In genomic region chr7:128934361-128935352, GRCh38 we compare ENCODE assay signal across 10 cellular contexts.
DNase-seq lines count a peak whose midpoint lies in the region; ATAC-seq and TF ChIP-seq lines count a peak whose summit lies in the region.
"Had no signal": no experiment of that assay in that cellular context is flagged by ENCODE, and none has a peak within 500 bp of the region (broad histone marks: within the 10 kb centered on the region; RNA-seq: fewer than 3 reads in every experiment).

No MANE protein-coding gene starts in this region.

- in situ Hi-C loops in ACHN (cut with HindIII; ENCODE audit: low pct_ligation_motif_present, low pct_unique_long_range_greater_than_20kb, low sequenced_read_pairs): no loop called here

- ATAC-seq in GM19438 (IDR thresholded peaks at IDR 0.05; ENCODE audit: low read depth, unreplicated experiment) (peak; percentile 33), HG03103 (IDR thresholded peaks at IDR 0.05; ENCODE audit: low read depth, unreplicated experiment) (peak; percentile 41)

- DNase-seq in GM06990 (ENCODE audit: extremely low read depth, insufficient read length): peak; percentile 85
- peak; percentile 24 for DNase-seq in germinal center (ENCODE audit: low spot score)
- no peak for DNase-seq in NCI-H1092 treated with DMSO at 0.1 percent for 48 hours (lab: John Stamatoyannopoulos, UW)
- DNase-seq in iPS-NIHi7 (ENCODE audit: extremely low spot score): no peak
- DNase-seq in ACHN: no peak
- no peak for DNase-seq in DMS79 (lab: John Stamatoyannopoulos, UW)
- DNase-seq: MG63 had no signal

- peak overlapping the region; percentile 28 for H3K4me3 ChIP-seq in GM06990 (replicated peaks; ENCODE audit: low read depth, low read length)
- H3K4me3 ChIP-seq: coronary artery, MG63 had no signal

- no peaks in the 10 kb centered on the region for H3K36me3 ChIP-seq in GM06990 (ENCODE audit: control insufficient read depth, insufficient read depth, low read length)
- H3K36me3 ChIP-seq: MG63 had no signal

- TF ChIP-seq CTCF in GM06990 (IDR thresholded peaks at IDR 0.05; ENCODE audit: insufficient read depth, low read length, poor library complexity, severe bottlenecking): no peak

- no peaks in the 10 kb centered on the region for H3K27me3 ChIP-seq in GM06990 (replicated peaks; ENCODE audit: control insufficient read depth, insufficient read depth, low read length)
- H3K27me3 ChIP-seq: MG63 had no signal

Comparison
In these comparisons a context has a peak if more than half of its experiments do, and no peak if none do; other contexts are left out.
1. DNase-seq: peak in GM06990 (single experiment) and germinal center (single experiment); none in NCI-H1092 treated with DMSO at 0.1 percent for 48 hours (single experiment), iPS-NIHi7 (single experiment), ACHN (single experiment) and DMS79 (single experiment).